Comparison of ENCODE assay signal across 35 cellular contexts in genomic region chr1:64065571-64065970, GRCh38.
"Had no signal": no experiment of that assay in that cellular context is flagged by ENCODE, and none has a peak within 500 bp of the region (broad histone marks: within the 10 kb centered on the region; RNA-seq: fewer than 3 reads in every experiment).

No MANE protein-coding gene starts in this region.

- H3K27me3 ChIP-seq: adrenal gland, colonic mucosa, sigmoid colon, tibial artery had no signal

- FAIRE-seq: endometrium, urothelium cell line had no signal

- H2AFZ ChIP-seq: parathyroid adenoma had no signal

- H3K4me3 ChIP-seq: adrenal gland, colonic mucosa, psoas muscle, sigmoid colon, smooth muscle cell, tibial artery had no signal

- H3K27ac ChIP-seq: adrenal gland, colonic mucosa, parathyroid adenoma, psoas muscle, sigmoid colon, tibial artery had no signal

- H3K36me3 ChIP-seq: adrenal gland, colonic mucosa, sigmoid colon, tibial artery had no signal

- DNase-seq: activated CD4-positive, alpha-beta T cell treated with anti-CD3 and anti-CD28 coated beads for 4 hours; activated CD4-positive, alpha-beta T cell treated with anti-CD3 and anti-CD28 coated beads, Interleukin-2, amount 50 U/mL, for 4 hours; activated CD4-positive, CD25-positive, alpha-beta regulatory T cell; activated CD8-positive, alpha-beta memory T cell treated with anti-CD3 and anti-CD28 coated beads for 24 hours; activated effector memory CD4-positive, alpha-beta T cell treated with Interleukin-2 at 50 U/mL for 16 hours; activated naive CD4-positive, alpha-beta T cell treated with Interleukin-2 at 50 U/mL for 16 hours; activated naive CD8-positive, alpha-beta T cell treated with anti-CD3 and anti-CD28 coated beads for 36 hours; adrenal gland; aorta; colonic mucosa; effector CD8-positive, alpha-beta T cell; foreskin melanocyte; islet precursor cell; left colon; midbrain; naive thymus-derived CD8-positive, alpha-beta T cell; nucleus accumbens; psoas muscle; sigmoid colon; stimulated activated CD4-positive, alpha-beta T cell treated with anti-CD3 and anti-CD28 coated beads, Interleukin-1b, Interleukin-23, amount 100 ng/mL, for 48 hours; stimulated activated CD4-positive, alpha-beta T cell treated with anti-CD3 and anti-CD28 coated beads, Interleukin-4, amount 100 ng/mL, for 4 hours; stimulated activated CD8-positive, alpha-beta memory T cell treated with anti-CD3 and anti-CD28 coated beads, Interleukin-4, amount 100 ng/mL, for 48 hours; stimulated activated naive CD8-positive, alpha-beta T cell treated with anti-CD3 and anti-CD28 coated beads, Interleukin-15, amount 100 ng/mL, for 72 hours; substantia nigra; T-helper 1 cell; tibial artery had no signal

- H3K9ac ChIP-seq: parathyroid adenoma had no signal

- H3K27me3 Mint-ChIP-seq: brain had no signal

- H3K36me3 Mint-ChIP-seq: activated naive CD8-positive, alpha-beta T cell treated with anti-CD3 and anti-CD28 coated beads for 36 hours; brain; stimulated activated memory B cell treated with anti-CD40 and anti-IgM and Interleukin-4, amounts not matched to agents 10 μg/mL and 1 μg/mL and 100 μg/mL, for 72 hours had no signal

- H3K4me3 Mint-ChIP-seq: activated naive CD8-positive, alpha-beta T cell treated with anti-CD3 and anti-CD28 coated beads for 36 hours; brain; central memory CD8-positive, alpha-beta T cell; memory B cell; naive thymus-derived CD8-positive, alpha-beta T cell; neural crest cell; stimulated activated memory B cell treated with anti-CD40 and anti-IgM and Interleukin-4, amounts not matched to agents 10 μg/mL and 1 μg/mL and 100 μg/mL, for 72 hours; stimulated activated naive CD8-positive, alpha-beta T cell treated with anti-CD3 and anti-CD28 coated beads, Interleukin-15, amount 100 ng/mL, for 72 hours had no signal

- H3K9me3 Mint-ChIP-seq: central memory CD8-positive, alpha-beta T cell; neural crest cell; stimulated activated naive CD8-positive, alpha-beta T cell treated with anti-CD3 and anti-CD28 coated beads, Interleukin-15, amount 100 ng/mL, for 72 hours had no signal

- H3K4me1 Mint-ChIP-seq: activated naive CD8-positive, alpha-beta T cell treated with anti-CD3 and anti-CD28 coated beads for 36 hours; central memory CD8-positive, alpha-beta T cell; memory B cell; stimulated activated memory B cell treated with anti-CD40 and anti-IgM and Interleukin-4, amounts not matched to agents 10 μg/mL and 1 μg/mL and 100 μg/mL, for 72 hours; stimulated activated naive CD8-positive, alpha-beta T cell treated with anti-CD3 and anti-CD28 coated beads, Interleukin-15, amount 100 ng/mL, for 72 hours had no signal

- H3K9me3 ChIP-seq: adrenal gland, colonic mucosa, psoas muscle, sigmoid colon, tibial artery had no signal

- H3K4me2 ChIP-seq: smooth muscle cell had no signal

- H3K79me2 ChIP-seq: parathyroid adenoma had no signal

- H3K27ac Mint-ChIP-seq: activated naive CD8-positive, alpha-beta T cell treated with anti-CD3 and anti-CD28 coated beads for 36 hours; brain; memory B cell; naive thymus-derived CD8-positive, alpha-beta T cell; stimulated activated memory B cell treated with anti-CD40 and anti-IgM and Interleukin-4, amounts not matched to agents 10 μg/mL and 1 μg/mL and 100 μg/mL, for 72 hours; stimulated activated naive CD8-positive, alpha-beta T cell treated with anti-CD3 and anti-CD28 coated beads, Interleukin-15, amount 100 ng/mL, for 72 hours had no signal

- H3K4me1 ChIP-seq: adrenal gland, colonic mucosa, psoas muscle, sigmoid colon had no signal
